Comparison of ENCODE assay signal across 1 cellular context in genomic region chr2:86807462-86808275, GRCh38.
TF ChIP-seq lines count a peak whose summit lies in the region.

No MANE protein-coding gene starts in this region.

TF ChIP-seq in HEK293, 187 proteins besides CTCF, POLR2A, EP300 and RAD21 (continued from another document):
- TF ChIP-seq ZSCAN4 (tag by site-specific recombination; IDR thresholded peaks at IDR 0.05) (no peak), ZNF132 (tag by site-specific recombination; IDR thresholded peaks at IDR 0.05; ENCODE audit: borderline replicate concordance) (no peak), ZNF664 (tag by site-specific recombination; IDR thresholded peaks at IDR 0.05) (no peak), ZNF23 (tag by site-specific recombination; IDR thresholded peaks at IDR 0.05; ENCODE audit: borderline replicate concordance) (no peak), ZNF37A (tag by site-specific recombination; IDR thresholded peaks at IDR 0.05) (no peak), ZNF791 (tag by site-specific recombination; IDR thresholded peaks at IDR 0.05) (no peak), KLF7 (tag by site-specific recombination; IDR thresholded peaks at IDR 0.05; ENCODE audit: borderline replicate concordance) (0 out of 2 replicates have a peak, but pooled peaks have one; percentile 58), ZNF48 (tag by site-specific recombination; IDR thresholded peaks at IDR 0.05) (no peak), ZNF707 (tag by site-specific recombination; IDR thresholded peaks at IDR 0.05) (no peak), BCL11B (tag by site-specific recombination; IDR thresholded peaks at IDR 0.05; ENCODE audit: low read depth) (no peak; the same call in 1 of the 2 replicates), ZSCAN23 (tag by site-specific recombination; IDR thresholded peaks at IDR 0.05) (no peak), ZNF792 (tag by site-specific recombination; IDR thresholded peaks at IDR 0.05) (no peak; the same call in 1 of the 2 replicates), SP2 (tag by site-specific recombination; IDR thresholded peaks at IDR 0.05) (peak; percentile 43), ZNF148 (tag by site-specific recombination; IDR thresholded peaks at IDR 0.05; ENCODE audit: borderline replicate concordance) (no peak), ZNF514 (tag by site-specific recombination; IDR thresholded peaks at IDR 0.05) (no peak), REPIN1 (tag by site-specific recombination; IDR thresholded peaks at IDR 0.05; ENCODE audit: low read depth) (no peak), ZNF830 (tag by site-specific recombination; IDR thresholded peaks at IDR 0.05; ENCODE audit: low read depth) (no peak), TRIM28 (IDR thresholded peaks at IDR 0.05; ENCODE audit: borderline replicate concordance, low read length) (no peak), ZNF2 (tag by site-specific recombination; IDR thresholded peaks at IDR 0.05) (no peak), ZNF239 (tag by site-specific recombination; IDR thresholded peaks at IDR 0.05) (no peak), ZNF324 (tag by site-specific recombination; IDR thresholded peaks at IDR 0.05) (no peak), ZFP69B (tag by site-specific recombination; IDR thresholded peaks at IDR 0.05) (peak; percentile 66), ZNF658 (tag by site-specific recombination; IDR thresholded peaks at IDR 0.05) (no peak), ZNF76 (tag by site-specific recombination; IDR thresholded peaks at IDR 0.05; ENCODE audit: borderline replicate concordance, low read depth) (peak; percentile 10; the same call in 1 of the 2 replicates), ZNF600 (tag by site-specific recombination; IDR thresholded peaks at IDR 0.05) (peak; percentile 74), GLIS1 (tag by site-specific recombination; IDR thresholded peaks at IDR 0.05) (peak; percentile 48), ZBTB11 (tag by site-specific recombination; conservative IDR thresholded peaks at IDR 0.05; ENCODE audit: low read depth) (peak; percentile 65), ZBTB49 (tag by site-specific recombination; IDR thresholded peaks at IDR 0.05; ENCODE audit: low read depth) (no peak)
